In the genomic region with DNA sequence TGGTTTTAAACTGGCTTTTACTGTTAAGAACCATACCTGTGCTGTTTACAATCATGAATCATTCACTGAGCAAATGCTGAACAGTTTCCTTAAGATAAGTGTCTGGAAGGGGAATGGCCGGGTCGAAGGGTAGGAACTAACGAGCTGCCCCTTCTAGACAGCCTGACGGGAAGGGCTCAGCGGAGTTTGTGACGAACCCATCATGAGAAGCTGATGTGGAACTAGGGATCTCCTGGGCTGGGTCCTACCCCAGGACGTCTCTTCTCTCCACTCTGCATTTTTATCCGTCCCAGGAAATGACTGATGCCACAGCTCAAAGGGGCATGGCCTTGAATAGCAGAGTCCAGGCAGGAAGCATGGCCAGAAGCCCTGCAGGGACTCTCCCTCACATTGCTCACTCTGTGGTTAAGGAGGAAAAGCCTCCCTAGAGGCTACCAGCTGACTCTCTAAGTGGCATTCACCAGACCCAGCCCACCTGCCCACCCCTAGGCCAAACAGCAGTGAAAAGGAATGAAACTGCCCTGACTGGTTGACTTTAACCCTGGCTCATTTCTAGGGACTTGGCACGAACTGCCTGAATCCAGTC, we compare ENCODE assay signal across 20 cellular contexts.
A peak's percentile ranks its signal among the peaks of the same experiment; 100 is the strongest.
DNase-seq lines count a peak whose midpoint lies in the region; ATAC-seq and TF ChIP-seq lines count a peak whose summit lies in the region.
"Had no signal": no experiment of that assay in that cellular context is flagged by ENCODE, and none has a peak within 500 bp of the region (broad histone marks: within the 10 kb centered on the region; RNA-seq: fewer than 3 reads in every experiment).

No MANE protein-coding gene starts in this region.

- H3K36me3 ChIP-seq in body of pancreas (replicated peaks in 1 of 2; ENCODE audit: insufficient read depth in 1 of 2, low read depth in 2 of 2) (no peaks in the 10 kb centered on the region), mucosa of descending colon (ENCODE audit: low read depth) (no peaks in the 10 kb centered on the region), esophagus muscularis mucosa (peaks cover 0 to 5% (median 0%) of the 10 kb centered on the region in 4 donors)
- H3K36me3 ChIP-seq: BE2C had no signal

- no peak for TF ChIP-seq EP300 in esophagus muscularis mucosa (IDR thresholded peaks at IDR 0.05)

- H3K4me3 ChIP-seq in body of pancreas (no peak overlapping the region), mucosa of descending colon (no peak overlapping the region), esophagus muscularis mucosa (no peak overlapping the region)
- H3K4me3 ChIP-seq: K562, skin epidermis had no signal

- no peak for TF ChIP-seq CTCF in body of pancreas (IDR thresholded peaks at IDR 0.05)
- no peak for TF ChIP-seq CTCF in mucosa of descending colon (IDR thresholded peaks at IDR 0.05)
- no peak for TF ChIP-seq CTCF in esophagus muscularis mucosa (IDR thresholded peaks at IDR 0.05)

- H3K27me3 ChIP-seq in body of pancreas (no peaks in the 10 kb centered on the region), esophagus muscularis mucosa (no peaks in the 10 kb centered on the region)
- H3K27me3 ChIP-seq: BE2C had no signal

- ATAC-seq in body of pancreas (peak; percentile 33), mucosa of descending colon (peak; percentile 94)
- ATAC-seq: K562 had no signal

- DNase-seq in DMS53 (lab: John Stamatoyannopoulos, UW) (peak; percentile 21), DMS53 treated with DMSO at 0.1 percent for 48 hours (lab: John Stamatoyannopoulos, UW; ENCODE audit: unreplicated experiment) (no peak), body of pancreas (peak in 1 of 4 donors; percentile 73), mucosa of descending colon (peak in 2 of 3 donors; percentile 35 to 41), esophagus muscularis mucosa (ENCODE audit: extremely low spot score) (no peak), dedifferentiated amniotic fluid mesenchymal stem cell (ENCODE audit: extremely low spot score) (no peak), cerebellum (ENCODE audit: low spot score) (no peak), NCI-H2171 treated with DMSO at 0.1 percent for 48 hours (lab: John Stamatoyannopoulos, UW) (no peak)
- DNase-seq: activated naive CD4-positive, alpha-beta T cell treated with anti-CD3 and anti-CD28 coated beads for 36 hours; BE2C; GF-D8; HCEC 1CT; NCI-H1048; NCI-H69; stimulated activated CD4-positive, alpha-beta T cell treated with anti-CD3 and anti-CD28 coated beads, Interleukin-4, amount 100 ng/mL, for 24 hours had no signal

- peaks cover 9% of the 10 kb centered on the region for H3K4me1 ChIP-seq in body of pancreas
- H3K4me1 ChIP-seq in mucosa of descending colon (ENCODE audit: low read depth): peaks cover 5% of the 10 kb centered on the region
- no peaks in the 10 kb centered on the region for H3K4me1 ChIP-seq in esophagus muscularis mucosa
- H3K4me1 ChIP-seq: BE2C had no signal

- H3K9me3 ChIP-seq in body of pancreas: no peaks in the 10 kb centered on the region
- no peaks in the 10 kb centered on the region for H3K9me3 ChIP-seq in mucosa of descending colon
- no peaks in the 10 kb centered on the region for H3K9me3 ChIP-seq in esophagus muscularis mucosa
- H3K9me3 ChIP-seq: BE2C had no signal

- intact Hi-C loops in body of pancreas (cut with DNase I): no loop called here
- intact Hi-C loops in mucosa of descending colon (cut with DNase I, micrococcal nuclease): no loop called here
- intact Hi-C loops in esophagus muscularis mucosa (cut with DNase I): no loop called here

- H3K27ac ChIP-seq in body of pancreas: peak overlapping the region in 1 of 4 donors; percentile 90
- no peak overlapping the region for H3K27ac ChIP-seq in esophagus muscularis mucosa (replicated peaks in 1 of 4)
- H3K27ac ChIP-seq: 22Rv1, HL-60, RWPE1, skin epidermis had no signal

- TF ChIP-seq POLR2A in body of pancreas (IDR thresholded peaks at IDR 0.05) (no peak), esophagus muscularis mucosa (IDR thresholded peaks at IDR 0.05; ENCODE audit: low read depth) (no peak)

- WGBS in body of pancreas, 2 donors: 62 to 68% methylated on average over 9 of the region's 9 CpGs
- 89% methylated on average over 8 of the region's 9 CpGs for WGBS in esophagus muscularis mucosa

Comparison
In these comparisons a context has a peak if more than half of its experiments do, and no peak if none do; other contexts are left out.
1. DNase-seq: peak in DMS53 (single experiment) and mucosa of descending colon (2 of 3); none in DMS53 treated with DMSO at 0.1 percent for 48 hours (single experiment), esophagus muscularis mucosa (single experiment), dedifferentiated amniotic fluid mesenchymal stem cell (single experiment), cerebellum (single experiment) and NCI-H2171 treated with DMSO at 0.1 percent for 48 hours (single experiment).